Comparison of ENCODE assay signal across 10 cellular contexts in genomic region chr15:88647362-88648105, GRCh38. TPM values are rescaled to one million over a fixed set of nuclear protein-coding genes. Genes with fewer than 3 reads are reported as not detected.
DNase-seq lines count a peak whose midpoint lies in the region; ATAC-seq and TF ChIP-seq lines count a peak whose summit lies in the region.
"Had no signal": no experiment of that assay in that cellular context is flagged by ENCODE, and none has a peak within 500 bp of the region (broad histone marks: within the 10 kb centered on the region; RNA-seq: fewer than 3 reads in every experiment).

No MANE protein-coding gene starts in this region.

- TF ChIP-seq CTCF in C4-2B (conservative IDR thresholded peaks at IDR 0.05) (no peak), foreskin fibroblast (IDR thresholded peaks at IDR 0.05; ENCODE audit: low read depth, low read length) (no peak)

- peak overlapping the region; percentile 42 for H3K27ac ChIP-seq in C4-2B
- H3K27ac ChIP-seq: tibial artery had no signal

- no peak overlapping the region for H3K4me3 ChIP-seq in foreskin fibroblast (ENCODE audit: low read depth in 1 of 2, low read length in 2 of 2)
- H3K4me3 ChIP-seq: tibial artery had no signal

- H3K27ac Mint-ChIP-seq in activated naive CD8-positive, alpha-beta T cell treated with anti-CD3 and anti-CD28 coated beads for 36 hours = peak overlapping the region; percentile 97
- peak overlapping the region; percentile 92 to 100 (median 98) for H3K27ac Mint-ChIP-seq in naive thymus-derived CD8-positive, alpha-beta T cell

- H3K36me3 Mint-ChIP-seq in activated naive CD8-positive, alpha-beta T cell treated with anti-CD3 and anti-CD28 coated beads for 36 hours = peaks cover 46% of the 10 kb centered on the region
- H3K36me3 Mint-ChIP-seq in naive thymus-derived CD8-positive, alpha-beta T cell = peaks cover 0 to 44% (median 9%) of the 10 kb centered on the region in 3 donors

- no peaks in the 10 kb centered on the region for H3K27me3 Mint-ChIP-seq in activated naive CD8-positive, alpha-beta T cell treated with anti-CD3 and anti-CD28 coated beads for 36 hours
- no peaks in the 10 kb centered on the region for H3K27me3 Mint-ChIP-seq in naive thymus-derived CD8-positive, alpha-beta T cell

- H3K9me3 Mint-ChIP-seq in activated naive CD8-positive, alpha-beta T cell treated with anti-CD3 and anti-CD28 coated beads for 36 hours = no peaks in the 10 kb centered on the region
- H3K9me3 Mint-ChIP-seq in naive thymus-derived CD8-positive, alpha-beta T cell = no peaks in the 10 kb centered on the region

- no peak for DNase-seq in activated naive CD8-positive, alpha-beta T cell treated with anti-CD3 and anti-CD28 coated beads for 36 hours
- DNase-seq in naive thymus-derived CD8-positive, alpha-beta T cell = peak in 1 of 10 donors; percentile 17
- DNase-seq in foreskin fibroblast = no peak
- DNase-seq: DMS53 had no signal

- peak; percentile 40 for ATAC-seq in HG02759 (IDR thresholded peaks at IDR 0.05; ENCODE audit: unreplicated experiment)
- ATAC-seq in naive thymus-derived CD8-positive, alpha-beta T cell = peak in 1 of 2 donors; percentile 37
- ATAC-seq in HG03565 (IDR thresholded peaks at IDR 0.05; ENCODE audit: unreplicated experiment) = no peak
- no peak for ATAC-seq in HG02885 (IDR thresholded peaks at IDR 0.05; ENCODE audit: poor library complexity, unreplicated experiment)
- no peak for ATAC-seq in HG03175 (IDR thresholded peaks at IDR 0.05; ENCODE audit: unreplicated experiment)

- no peak overlapping the region for H3K4me3 Mint-ChIP-seq in activated naive CD8-positive, alpha-beta T cell treated with anti-CD3 and anti-CD28 coated beads for 36 hours
- H3K4me3 Mint-ChIP-seq in naive thymus-derived CD8-positive, alpha-beta T cell = peak overlapping the region; percentile 21 to 97 (median 82)

- H3K4me1 Mint-ChIP-seq in activated naive CD8-positive, alpha-beta T cell treated with anti-CD3 and anti-CD28 coated beads for 36 hours = peaks cover 65% of the 10 kb centered on the region
- peaks cover 46 to 92% (median 89%) of the 10 kb centered on the region in 4 donors for H3K4me1 Mint-ChIP-seq in naive thymus-derived CD8-positive, alpha-beta T cell

- POLR2A ChIA-PET in naive thymus-derived CD8-positive, alpha-beta T cell (lab: Charles Lee) = interaction anchor here (1.6 to 8.4 kb wide), 4 partner anchors 9 to 21 kb away, joined by 4 to 80 read pairs (median 37); no protein-coding TSS in a partner anchor

RNA-seq across cellular contexts. Expression of gene ISG20, which starts 8.7 kb away (rescaled TPM):
- 100 to 1,000 TPM; 108 to 110 TPM for total RNA-seq in activated naive CD8-positive, alpha-beta T cell treated with anti-CD3 and anti-CD28 coated beads for 36 hours
- total RNA-seq in naive thymus-derived CD8-positive, alpha-beta T cell = 100 to 1,000 TPM; 142 to 143 TPM
- polyA plus RNA-seq in naive thymus-derived CD8-positive, alpha-beta T cell = 100 to 1,000 TPM; 422 to 562 (median 537) TPM

RNA-seq across cellular contexts. Expression of gene AEN, which starts 26.4 kb away (rescaled TPM):
- total RNA-seq in activated naive CD8-positive, alpha-beta T cell treated with anti-CD3 and anti-CD28 coated beads for 36 hours = 10 to 100 TPM; 76.1 to 81.8 TPM
- 10 to 100 TPM; 49.6 to 51.6 TPM for total RNA-seq in naive thymus-derived CD8-positive, alpha-beta T cell
- 10 to 100 TPM; 18.0 to 32.9 (median 25.7) TPM for polyA plus RNA-seq in naive thymus-derived CD8-positive, alpha-beta T cell
